ENCODE assay signal across 15 cellular contexts in genomic region chr1:154304664-154305337, GRCh38.
A peak's percentile ranks its signal among the peaks of the same experiment; 100 is the strongest.
DNase-seq lines count a peak whose midpoint lies in the region; ATAC-seq lines count a peak whose summit lies in the region.
"Had no signal": no experiment of that assay in that cellular context is flagged by ENCODE, and none has a peak within 500 bp of the region (broad histone marks: within the 10 kb centered on the region; RNA-seq: fewer than 3 reads in every experiment).

No MANE protein-coding gene starts in this region.

- no peaks in the 10 kb centered on the region for H3K4me1 Mint-ChIP-seq in stimulated activated memory B cell treated with anti-CD40 and anti-IgM and Interleukin-4, amounts not matched to agents 10 μg/mL and 1 μg/mL and 100 μg/mL, for 72 hours

- no peaks in the 10 kb centered on the region for H3K9me3 Mint-ChIP-seq in stimulated activated memory B cell treated with anti-CD40 and anti-IgM and Interleukin-4, amounts not matched to agents 10 μg/mL and 1 μg/mL and 100 μg/mL, for 72 hours

- H3K27ac Mint-ChIP-seq in stimulated activated memory B cell treated with anti-CD40 and anti-IgM and Interleukin-4, amounts not matched to agents 10 μg/mL and 1 μg/mL and 100 μg/mL, for 72 hours, result no peak overlapping the region

- no peak overlapping the region for H3K27ac ChIP-seq in caudate nucleus (ENCODE audit: low read depth, low read length)
- H3K27ac ChIP-seq: heart left ventricle, lower lobe of right lung, ovary, Peyer's patch, upper lobe of left lung had no signal

- ATAC-seq in stimulated activated memory B cell treated with anti-CD40 and anti-IgM and Interleukin-4, amounts not matched to agents 10 μg/mL and 1 μg/mL and 100 μg/mL, for 72 hours, result peak; percentile 75
- ATAC-seq: heart left ventricle, lower lobe of right lung had no signal

- 0 out of 2 replicates have a peak, but pooled peaks cover 4% of the 10 kb centered on the region for H3K9me3 ChIP-seq in HAP-1
- H3K9me3 ChIP-seq: heart left ventricle, lower lobe of right lung, ovary, Peyer's patch, upper lobe of left lung had no signal

- in situ Hi-C loops in HAP-1 (cut with MboI; ENCODE audit: low sequenced_read_pairs), result no loop called here

- no peak overlapping the region for H3K4me3 Mint-ChIP-seq in stimulated activated memory B cell treated with anti-CD40 and anti-IgM and Interleukin-4, amounts not matched to agents 10 μg/mL and 1 μg/mL and 100 μg/mL, for 72 hours

- H3K36me3 ChIP-seq in HAP-1 (replicated peaks), result no peaks in the 10 kb centered on the region
- H3K36me3 ChIP-seq: heart left ventricle, lower lobe of right lung, ovary, Peyer's patch, upper lobe of left lung had no signal

- H3K4me1 ChIP-seq in HAP-1, result no peaks in the 10 kb centered on the region
- H3K4me1 ChIP-seq: heart left ventricle, lower lobe of right lung, Peyer's patch, upper lobe of left lung had no signal

- no peaks in the 10 kb centered on the region for H3K27me3 Mint-ChIP-seq in stimulated activated memory B cell treated with anti-CD40 and anti-IgM and Interleukin-4, amounts not matched to agents 10 μg/mL and 1 μg/mL and 100 μg/mL, for 72 hours

- no peak overlapping the region for H3K4me3 ChIP-seq in HAP-1
- H3K4me3 ChIP-seq: heart left ventricle, lower lobe of right lung, ovary, Peyer's patch, upper lobe of left lung had no signal

- no peaks in the 10 kb centered on the region for H3K36me3 Mint-ChIP-seq in stimulated activated memory B cell treated with anti-CD40 and anti-IgM and Interleukin-4, amounts not matched to agents 10 μg/mL and 1 μg/mL and 100 μg/mL, for 72 hours

- peak; percentile 52 for DNase-seq in activated naive CD4-positive, alpha-beta T cell treated with Interleukin-2 at 50 U/mL for 16 hours
- DNase-seq in activated naive CD4-positive, alpha-beta T cell (lab: John Stamatoyannopoulos, UW), result no peak
- DNase-seq in NCI-H226 (peak; percentile 33), caudate nucleus (lab: John Stamatoyannopoulos, UW) (peak in 44 of 61 donors; percentile 4 to 94 (median 47)), NCI-H2196 treated with DMSO at 0.1 percent for 48 hours (lab: John Stamatoyannopoulos, UW; ENCODE audit: unreplicated experiment) (no peak), HAP-1 (ENCODE audit: low spot score in 2 of 2) (no peak), NCI-H1092 treated with DMSO at 0.1 percent for 48 hours (lab: John Stamatoyannopoulos, UW) (no peak)
- DNase-seq: GOT3, heart left ventricle, lower lobe of right lung, ovary, Peyer's patch, T1000, upper lobe of left lung had no signal

- H3K27me3 ChIP-seq in HAP-1 (ENCODE audit: low read depth), result no peaks in the 10 kb centered on the region
- H3K27me3 ChIP-seq: heart left ventricle, ovary, Peyer's patch, upper lobe of left lung had no signal

Comparison
In these comparisons a context has a peak if more than half of its experiments do, and no peak if none do; other contexts are left out.
1. DNase-seq: peak in activated naive CD4-positive, alpha-beta T cell treated with Interleukin-2 at 50 U/mL for 16 hours (single experiment), NCI-H226 (single experiment) and caudate nucleus (44 of 61); none in activated naive CD4-positive, alpha-beta T cell (0 of 4), NCI-H2196 treated with DMSO at 0.1 percent for 48 hours (single experiment), HAP-1 (0 of 2) and NCI-H1092 treated with DMSO at 0.1 percent for 48 hours (single experiment).